15 cellular contexts compared by ENCODE assay signal in genomic region chr11:134229131-134229790, GRCh38. TPM values are rescaled to one million over a fixed set of nuclear protein-coding genes. Genes with fewer than 3 reads are reported as not detected.
DNase-seq lines count a peak whose midpoint lies in the region; ATAC-seq and TF ChIP-seq lines count a peak whose summit lies in the region.
"Had no signal": no experiment of that assay in that cellular context is flagged by ENCODE, and none has a peak within 500 bp of the region (broad histone marks: within the 10 kb centered on the region; RNA-seq: fewer than 3 reads in every experiment).

No MANE protein-coding gene starts in this region.

- no peak for TF ChIP-seq POLR2A in esophagus muscularis mucosa (IDR thresholded peaks at IDR 0.05; ENCODE audit: low read depth)

- no peaks in the 10 kb centered on the region for H3K9me3 Mint-ChIP-seq in activated T-cell treated with anti-CD3 and anti-CD28 coated beads, Interleukin-2, amount 50 U/mL, for 72 hours
- no peaks in the 10 kb centered on the region for H3K9me3 Mint-ChIP-seq in effector memory CD8-positive, alpha-beta T cell
- H3K9me3 Mint-ChIP-seq in nephron progenitor cell, result no peaks in the 10 kb centered on the region
- H3K9me3 Mint-ChIP-seq: activated T-cell treated with anti-CD3 and anti-CD28 coated beads, Interleukin-2, amount 50 U/mL, for 24 hours had no signal

- H3K27me3 ChIP-seq in Loucy (ENCODE audit: insufficient read depth, low read length, poor library complexity, severe bottlenecking), result no peaks in the 10 kb centered on the region
- H3K27me3 ChIP-seq in H7 (ENCODE audit: control insufficient read depth, insufficient read depth, low read length), result peaks cover 5% of the 10 kb centered on the region
- H3K27me3 ChIP-seq in esophagus muscularis mucosa, result no peaks in the 10 kb centered on the region

- no peaks in the 10 kb centered on the region for H3K27me3 Mint-ChIP-seq in activated T-cell treated with anti-CD3 and anti-CD28 coated beads, Interleukin-2, amount 50 U/mL, for 72 hours (ENCODE audit: low read depth)
- H3K27me3 Mint-ChIP-seq in effector memory CD8-positive, alpha-beta T cell, result no peaks in the 10 kb centered on the region
- peaks cover 8% of the 10 kb centered on the region for H3K27me3 Mint-ChIP-seq in nephron progenitor cell (ENCODE audit: low read depth, poor library complexity)
- H3K27me3 Mint-ChIP-seq: activated T-cell treated with anti-CD3 and anti-CD28 coated beads, Interleukin-2, amount 50 U/mL, for 24 hours had no signal

- H3K27ac ChIP-seq in esophagus muscularis mucosa (replicated peaks in 1 of 4), result no peak overlapping the region
- H3K27ac ChIP-seq: RWPE1 had no signal

- 71% methylated on average over 6 of the region's 6 CpGs for WGBS in esophagus muscularis mucosa

- peaks cover 68% of the 10 kb centered on the region for H3K4me1 Mint-ChIP-seq in activated T-cell treated with anti-CD3 and anti-CD28 coated beads, Interleukin-2, amount 50 U/mL, for 72 hours (ENCODE audit: low read depth)
- peaks cover 63 to 76% of the 10 kb centered on the region in 2 donors for H3K4me1 Mint-ChIP-seq in effector memory CD8-positive, alpha-beta T cell (ENCODE audit: low read depth in 2 of 2)
- peaks cover 68% of the 10 kb centered on the region for H3K4me1 Mint-ChIP-seq in nephron progenitor cell

- no peaks in the 10 kb centered on the region for H3F3A ChIP-seq in Loucy (ENCODE audit: low read depth)

- peaks cover 77% of the 10 kb centered on the region for H3K79me2 ChIP-seq in Loucy (ENCODE audit: insufficient read depth, low read length)

- peak overlapping the region; percentile 59 for H3K27ac Mint-ChIP-seq in activated T-cell treated with anti-CD3 and anti-CD28 coated beads, Interleukin-2, amount 50 U/mL, for 72 hours
- H3K27ac Mint-ChIP-seq in effector memory CD8-positive, alpha-beta T cell, result peak overlapping the region in 1 of 2 donors; percentile 36
- H3K27ac Mint-ChIP-seq in nephron progenitor cell, result peak overlapping the region; percentile 32

- H3K4me2 ChIP-seq in Loucy (ENCODE audit: low read depth, low read length, poor library complexity, severe bottlenecking), result peak overlapping the region; percentile 88

- no peaks in the 10 kb centered on the region for H3K36me3 ChIP-seq in Loucy (ENCODE audit: insufficient read depth, low read length)
- H3K36me3 ChIP-seq in H7 (replicated peaks; ENCODE audit: control insufficient read depth, insufficient read depth, low read length), result no peaks in the 10 kb centered on the region
- H3K36me3 ChIP-seq in esophagus muscularis mucosa, result no peaks in the 10 kb centered on the region

- H3K9me3 ChIP-seq in Loucy (ENCODE audit: insufficient read depth, low read depth, low read length) (no peaks in the 10 kb centered on the region), esophagus muscularis mucosa (no peaks in the 10 kb centered on the region)
- H3K9me3 ChIP-seq: HAP-1 had no signal

- DNase-seq in activated T-cell treated with anti-CD3 and anti-CD28 coated beads, Interleukin-2, amount 50 U/mL, for 72 hours, result no peak
- DNase-seq in activated T-cell treated with anti-CD3 and anti-CD28 coated beads for 4 hours (no peak), nephron progenitor cell (no peak), H7 (no peak), esophagus muscularis mucosa (ENCODE audit: extremely low spot score) (no peak)
- DNase-seq in effector memory CD8-positive, alpha-beta T cell, result no peak
- DNase-seq: activated T-cell treated with anti-CD3 and anti-CD28 coated beads, Interleukin-2, amount 50 U/mL, for 24 hours; mesendoderm; NCI-H187 treated with DMSO at 0.1 percent for 48 hours; NCI-H524 treated with DMSO at 0.1 percent for 48 hours; posterior cingulate gyrus had no signal

- peaks cover 22% of the 10 kb centered on the region for H4K20me1 ChIP-seq in Loucy (ENCODE audit: insufficient read depth, low read length, poor library complexity, severe bottlenecking)

- H3K4me3 ChIP-seq in Loucy (ENCODE audit: low read length, poor library complexity, severe bottlenecking), result peak overlapping the region; percentile 43
- H3K4me3 ChIP-seq in H7 (ENCODE audit: insufficient read depth, low read depth, low read length), result no peak overlapping the region
- no peak overlapping the region for H3K4me3 ChIP-seq in esophagus muscularis mucosa
- H3K4me3 ChIP-seq: HAP-1 had no signal

- no peaks in the 10 kb centered on the region for H3K9me2 ChIP-seq in Loucy (replicated peaks; ENCODE audit: low read depth, low read length)

- TF ChIP-seq EP300 in esophagus muscularis mucosa (IDR thresholded peaks at IDR 0.05), result no peak

- TF ChIP-seq CTCF in Loucy (conservative IDR thresholded peaks at IDR 0.05; ENCODE audit: low read length) (no peak), nephron progenitor cell (IDR thresholded peaks at IDR 0.05) (no peak), esophagus muscularis mucosa (IDR thresholded peaks at IDR 0.05) (no peak)

- peaks cover 0 to 3% of the 10 kb centered on the region in 2 donors for H3K36me3 Mint-ChIP-seq in activated T-cell treated with anti-CD3 and anti-CD28 coated beads, Interleukin-2, amount 50 U/mL, for 72 hours (ENCODE audit: insufficient read depth in 2 of 2)
- peaks cover 5% of the 10 kb centered on the region for H3K36me3 Mint-ChIP-seq in effector memory CD8-positive, alpha-beta T cell (ENCODE audit: insufficient read depth)
- H3K36me3 Mint-ChIP-seq in nephron progenitor cell (ENCODE audit: low read depth), result no peaks in the 10 kb centered on the region

- no peak for ATAC-seq in activated T-cell treated with anti-CD3 and anti-CD28 coated beads, Interleukin-2, amount 50 U/mL, for 72 hours (replicated peaks in 1 of 2)
- no peak for ATAC-seq in effector memory CD8-positive, alpha-beta T cell (replicated peaks)
- no peak for ATAC-seq in GM21390 (IDR thresholded peaks at IDR 0.05; ENCODE audit: unreplicated experiment)

- H3K4me1 ChIP-seq in Loucy (ENCODE audit: insufficient read depth, low read length, poor library complexity, severe bottlenecking) (peaks cover 68% of the 10 kb centered on the region), esophagus muscularis mucosa (peaks cover 29 to 66% (median 57%) of the 10 kb centered on the region in 4 donors)

- no peak overlapping the region for H2AFZ ChIP-seq in Loucy (ENCODE audit: low read length)

- H3K9ac ChIP-seq in Loucy (ENCODE audit: low read depth, low read length, poor library complexity, severe bottlenecking), result no peak overlapping the region

- intact Hi-C loops in esophagus muscularis mucosa (cut with DNase I), result loop anchor here (10.0 kb wide), 1 partner anchor 106 kb away; the partner anchor contains the start of gene GLB1L2

- H3K4me3 Mint-ChIP-seq in activated T-cell treated with anti-CD3 and anti-CD28 coated beads, Interleukin-2, amount 50 U/mL, for 72 hours, result peak overlapping the region; percentile 15 to 40
- H3K4me3 Mint-ChIP-seq in effector memory CD8-positive, alpha-beta T cell, result peak overlapping the region; percentile 26 to 93
- peak overlapping the region; percentile 8 for H3K4me3 Mint-ChIP-seq in nephron progenitor cell
- H3K4me3 Mint-ChIP-seq: activated T-cell treated with anti-CD3 and anti-CD28 coated beads, Interleukin-2, amount 50 U/mL, for 24 hours had no signal

RNA-seq across cellular contexts. Expression of gene VPS26B, which starts 4.8 kb away (rescaled TPM):
- total RNA-seq in activated T-cell treated with anti-CD3 and anti-CD28 coated beads, Interleukin-2, amount 50 U/mL, for 72 hours, result 10 to 100 TPM; 42.6 to 48.7 TPM
- total RNA-seq in H7 (2014; rRNA removed; shearing (Covaris generic)), result 25.3 and 26.8 TPM in 2 replicates
- 10 to 100 TPM; 30.2 to 50.2 (median 41.7) TPM for total RNA-seq in esophagus muscularis mucosa

RNA-seq across cellular contexts. Expression of gene NCAPD3, which starts 5.5 kb away (rescaled TPM):
- total RNA-seq in activated T-cell treated with anti-CD3 and anti-CD28 coated beads, Interleukin-2, amount 50 U/mL, for 72 hours, result 10 to 100 TPM; 65.8 to 75.6 TPM
- total RNA-seq in H7 (2014; rRNA removed; shearing (Covaris generic)), result 54.9 and 68.2 TPM in 2 replicates
- total RNA-seq in esophagus muscularis mucosa, result 1 to 10 TPM; 6.2 to 9.6 (median 8.8) TPM

RNA-seq across cellular contexts. Expression of gene THYN1, which starts 23.9 kb away (rescaled TPM):
- total RNA-seq in activated T-cell treated with anti-CD3 and anti-CD28 coated beads, Interleukin-2, amount 50 U/mL, for 72 hours, result 10 to 100 TPM; 70.4 to 89.0 TPM
- total RNA-seq in H7 (2014; rRNA removed; shearing (Covaris generic)), result 114 and 117 TPM in 2 replicates
- 10 to 100 TPM; 34.1 to 59.6 (median 50.2) TPM for total RNA-seq in esophagus muscularis mucosa

RNA-seq across cellular contexts. Expression of gene ACAD8, which starts 24.1 kb away (rescaled TPM):
- total RNA-seq in activated T-cell treated with anti-CD3 and anti-CD28 coated beads, Interleukin-2, amount 50 U/mL, for 72 hours, result 10 to 100 TPM; 21.6 to 24.0 TPM
- 44.2 TPM in 2 replicates for total RNA-seq in H7 (2014; rRNA removed; shearing (Covaris generic))
- 10 to 100 TPM; 18.3 to 25.0 (median 21.1) TPM for total RNA-seq in esophagus muscularis mucosa

RNA-seq across cellular contexts. Expression of gene GLB1L3, which starts 46.9 kb away (rescaled TPM):
- 10 to 100 TPM; 13.0 to 13.6 TPM for total RNA-seq in activated T-cell treated with anti-CD3 and anti-CD28 coated beads, Interleukin-2, amount 50 U/mL, for 72 hours
- 24.0 and 35.0 TPM in 2 replicates for total RNA-seq in H7 (2014; rRNA removed; shearing (Covaris generic))
- total RNA-seq in esophagus muscularis mucosa, result under 1 TPM in 3 of 4 donors, not detected in 1; 0.29 to 0.42 (median 0.32) TPM

Comparison
In these comparisons a context has a peak if more than half of its experiments do, and no peak if none do; other contexts are left out.
1. H3K4me3 Mint-ChIP-seq: peak in every context shown above with its lines; median percentile 60 in effector memory CD8-positive, alpha-beta T cell; 28 in activated T-cell treated with anti-CD3 and anti-CD28 coated beads, Interleukin-2, amount 50 U/mL, for 72 hours; 8 in nephron progenitor cell.